In the genomic region with DNA sequence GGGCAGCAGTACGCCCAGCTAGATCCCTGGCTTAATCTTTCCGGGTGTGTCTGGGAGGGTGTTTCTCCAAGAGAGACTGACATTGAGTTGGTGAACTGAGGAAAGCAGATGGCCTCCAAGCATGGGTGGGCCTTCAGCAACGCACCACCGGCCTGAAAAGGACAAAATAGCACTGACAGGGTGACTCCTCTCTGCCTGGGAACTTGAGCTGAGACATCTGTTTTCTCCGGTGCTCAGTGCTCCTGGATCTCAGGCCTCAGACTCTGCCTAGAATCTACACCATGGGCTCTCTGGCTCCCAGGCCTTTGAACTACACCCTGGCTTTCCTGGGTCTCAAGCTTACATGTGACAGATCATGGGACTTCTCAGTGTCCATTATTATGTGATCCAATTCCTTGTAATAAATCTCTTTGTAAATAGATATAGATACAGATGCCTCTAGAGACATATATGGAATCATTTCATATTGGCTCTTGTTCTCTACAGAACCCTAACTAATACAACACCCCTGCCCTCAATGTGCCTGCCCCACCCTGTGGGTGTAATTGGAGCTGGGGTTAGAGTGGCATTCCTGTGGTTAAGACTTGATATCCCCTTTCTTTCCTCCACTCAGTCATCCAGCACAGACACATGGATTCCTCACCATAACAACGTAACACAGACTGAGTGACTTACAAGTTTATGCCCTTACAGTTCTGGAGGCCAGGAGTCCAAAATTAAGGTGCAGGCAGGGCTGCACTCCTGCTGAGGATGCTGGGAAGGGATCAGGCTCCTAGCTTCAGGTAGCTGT, we compare ENCODE assay signal across 16 cellular contexts. TPM values are rescaled to one million over a fixed set of nuclear protein-coding genes. Genes with fewer than 3 reads are reported as not detected.
A peak's percentile ranks its signal among the peaks of the same experiment; 100 is the strongest.
DNase-seq lines count a peak whose midpoint lies in the region; ATAC-seq, FAIRE-seq and TF ChIP-seq lines count a peak whose summit lies in the region.
"Had no signal": no experiment of that assay in that cellular context is flagged by ENCODE, and none has a peak within 500 bp of the region (broad histone marks: within the 10 kb centered on the region; RNA-seq: fewer than 3 reads in every experiment).

No MANE protein-coding gene starts in this region.

- DNase-seq in LHCN-M2 (ENCODE audit: low read depth) (peak; percentile 35), myocyte (ENCODE audit: low read depth) (peak; percentile 81), neuronal stem cell (ENCODE audit: low spot score) (no peak), RCC 7860 (ENCODE audit: low spot score) (no peak), ureter (ENCODE audit: low spot score) (no peak)
- DNase-seq: ACHN; CD4-positive, CD25-positive, alpha-beta regulatory T cell; DMS53; GM23248 had no signal

- no peak overlapping the region for H3K14ac ChIP-seq in neuronal stem cell (ENCODE audit: low read length)

- no peak overlapping the region for H2BK15ac ChIP-seq in neuronal stem cell (ENCODE audit: low read length)

- H2AFZ ChIP-seq in neuronal stem cell (ENCODE audit: low read length), result no peak overlapping the region
- H2AFZ ChIP-seq: GM23248 had no signal

- no peak overlapping the region for H4K8ac ChIP-seq in neuronal stem cell (ENCODE audit: low read depth, low read length)

- ATAC-seq in gastroesophageal sphincter (no peak), GM19328 (IDR thresholded peaks at IDR 0.05; ENCODE audit: unreplicated experiment) (no peak)
- ATAC-seq: HCT116 had no signal

- H3K4me3 ChIP-seq in neuronal stem cell (ENCODE audit: low read length in 2 of 2) (no peak overlapping the region), gastroesophageal sphincter (no peak overlapping the region)
- H3K4me3 ChIP-seq: BLaER1 treated with 17β-estradiol and CSF1 and Interleukin-3, amounts not matched to agents 10 nM and 100 nM; GM23248 had no signal

- H2BK12ac ChIP-seq in neuronal stem cell (ENCODE audit: low read length), result no peak overlapping the region

- no peak overlapping the region for H2BK120ac ChIP-seq in neuronal stem cell (ENCODE audit: low read depth, low read length)

- H3K36me3 ChIP-seq in neuronal stem cell (replicated peaks in 1 of 2; ENCODE audit: control insufficient read depth in 2 of 2, insufficient read depth in 2 of 2, low read length in 2 of 2) (no peaks in the 10 kb centered on the region), gastroesophageal sphincter (no peaks in the 10 kb centered on the region)
- H3K36me3 ChIP-seq: BLaER1 treated with 17β-estradiol and CSF1 and Interleukin-3, amounts not matched to agents 10 nM and 100 nM had no signal

- no peaks in the 10 kb centered on the region for H3K79me1 ChIP-seq in neuronal stem cell (ENCODE audit: low read depth, low read length)

- H3K9me3 ChIP-seq in neuronal stem cell (replicated peaks in 1 of 2; ENCODE audit: control insufficient read depth in 2 of 2, insufficient read depth in 1 of 2, low read depth in 1 of 2, low read length in 2 of 2), result no peaks in the 10 kb centered on the region
- H3K9me3 ChIP-seq in gastroesophageal sphincter, result peaks cover 0 to 11% (median 0%) of the 10 kb centered on the region in 3 donors

- no peak overlapping the region for H3K23ac ChIP-seq in neuronal stem cell (ENCODE audit: low read depth, low read length, poor library complexity)

- TF ChIP-seq CTCF in gastroesophageal sphincter (IDR thresholded peaks at IDR 0.05), result no peak

- no peak overlapping the region for H3K4ac ChIP-seq in neuronal stem cell (ENCODE audit: low read length)

- TF ChIP-seq POLR2A in gastroesophageal sphincter (IDR thresholded peaks at IDR 0.05), result no peak

- no peak overlapping the region for H3K9ac ChIP-seq in neuronal stem cell (ENCODE audit: low read depth, low read length, poor library complexity)
- H3K9ac ChIP-seq: BLaER1 treated with 17β-estradiol and CSF1 and Interleukin-3, amounts not matched to agents 10 nM and 100 nM; GM23248 had no signal

- no CpG with 5 or more reads among the region's 6 CpGs for WGBS in neuronal stem cell (ENCODE audit: extremely low coverage in 2 of 2, insufficient read length in 2 of 2, insufficient replicate concordance in 1 of 2), 2 donors
- 17 to 53% methylated on average over 1 to 3 of the region's 6 CpGs for WGBS in gastroesophageal sphincter (ENCODE audit: low coverage in 1 of 2), 2 donors

- H3K4me1 ChIP-seq in neuronal stem cell (ENCODE audit: control insufficient read depth in 2 of 2, insufficient read depth in 1 of 2, low read depth in 1 of 2, low read length in 2 of 2), result peaks cover 0 to 7% of the 10 kb centered on the region in 2 donors
- no peaks in the 10 kb centered on the region for H3K4me1 ChIP-seq in gastroesophageal sphincter
- H3K4me1 ChIP-seq: BLaER1 treated with 17β-estradiol and CSF1 and Interleukin-3, amounts not matched to agents 10 nM and 100 nM had no signal

- H2BK5ac ChIP-seq in neuronal stem cell (ENCODE audit: low read length), result no peak overlapping the region

- no peak for TF ChIP-seq EP300 in gastroesophageal sphincter (IDR thresholded peaks at IDR 0.05)

- H4K91ac ChIP-seq in neuronal stem cell (ENCODE audit: low read depth, low read length, poor library complexity), result no peak overlapping the region

- no peak overlapping the region for H3K27ac ChIP-seq in neuronal stem cell (replicated peaks; ENCODE audit: low read length)
- no peak overlapping the region for H3K27ac ChIP-seq in gastroesophageal sphincter
- H3K27ac ChIP-seq: BLaER1 treated with 17β-estradiol and CSF1 and Interleukin-3, amounts not matched to agents 10 nM and 100 nM; GM23248; HL-60 had no signal

- no peak for FAIRE-seq in RCC 7860 (lab: Jason Lieb, UNC)
- FAIRE-seq: H54 had no signal

- no peak overlapping the region for H2AK5ac ChIP-seq in neuronal stem cell (ENCODE audit: low read depth, low read length)

- H3K4me2 ChIP-seq in neuronal stem cell (ENCODE audit: insufficient read depth, low read length, poor library complexity, severe bottlenecking), result no peak overlapping the region
- H3K4me2 ChIP-seq: BLaER1 treated with 17β-estradiol and CSF1 and Interleukin-3, amounts not matched to agents 10 nM and 100 nM had no signal

- no peaks in the 10 kb centered on the region for H3K27me3 ChIP-seq in neuronal stem cell (ENCODE audit: control insufficient read depth in 3 of 3, insufficient read depth in 3 of 3, low read depth in 1 of 3, low read length in 3 of 3)
- H3K27me3 ChIP-seq in gastroesophageal sphincter, result no peaks in the 10 kb centered on the region
- H3K27me3 ChIP-seq: BLaER1 treated with 17β-estradiol and CSF1 and Interleukin-3, amounts not matched to agents 10 nM and 100 nM had no signal

- H3K18ac ChIP-seq in neuronal stem cell (ENCODE audit: low read length), result peak overlapping the region; percentile 8

RNA-seq across cellular contexts. Expression of gene C6orf118, which starts 43.0 kb away (rescaled TPM):
- total RNA-seq in LHCN-M2 (2014; rRNA removed), result not detected in 2 replicates
- polyA plus RNA-seq in LHCN-M2 (2012), result 0.06 TPM
- total RNA-seq in myocyte, result 0.52 and 3.5 TPM in 2 replicates
- polyA plus RNA-seq in myocyte (2012), result 0.16 TPM
- 17.6 TPM for polyA plus RNA-seq in neuronal stem cell (2013, experiment 1 of 2)
- polyA plus RNA-seq in neuronal stem cell (2013, experiment 2 of 2), result 15.7 TPM
- not detected for total RNA-seq in ureter
- under 1 TPM in 1 of 4 donors, not detected in 3; 0.27 TPM for total RNA-seq in gastroesophageal sphincter
- total RNA-seq: A172; CD4-positive, CD25-positive, alpha-beta regulatory T cell; GM23248 had no signal
- polyA plus RNA-seq: CD4-positive, CD25-positive, alpha-beta regulatory T cell; GM23248 had no signal

Comparison
In these comparisons a context has a peak if more than half of its experiments do, and no peak if none do; other contexts are left out.
1. DNase-seq: peak in LHCN-M2 (single experiment) and myocyte (single experiment); none in neuronal stem cell (single experiment), RCC 7860 (single experiment) and ureter (single experiment).